9 cellular contexts compared by ENCODE assay signal in the genomic region with DNA sequence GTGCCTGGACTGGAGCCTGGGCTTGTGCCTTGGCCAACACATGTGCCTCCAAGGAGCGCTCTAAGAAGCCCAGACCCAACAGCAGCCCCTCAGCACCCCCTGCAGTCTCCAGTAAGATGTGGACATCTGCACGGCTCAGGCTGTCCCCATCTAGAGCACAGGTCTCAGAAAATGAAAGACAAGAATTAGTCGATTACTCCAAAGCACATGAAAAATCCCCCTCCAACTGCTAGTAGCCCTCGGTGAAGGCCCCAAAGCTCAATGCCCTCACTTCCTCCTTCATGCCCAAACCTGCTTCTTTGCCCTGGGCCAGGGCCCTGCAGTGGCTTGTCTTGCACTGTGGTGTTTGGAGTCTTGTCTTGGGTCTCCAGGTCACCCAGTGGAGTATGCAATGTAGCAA. TPM values are rescaled to one million over a fixed set of nuclear protein-coding genes. Genes with fewer than 3 reads are reported as not detected.
DNase-seq lines count a peak whose midpoint lies in the region; ATAC-seq and TF ChIP-seq lines count a peak whose summit lies in the region.
"Had no signal": no experiment of that assay in that cellular context is flagged by ENCODE, and none has a peak within 500 bp of the region (broad histone marks: within the 10 kb centered on the region; RNA-seq: fewer than 3 reads in every experiment).

No MANE protein-coding gene starts in this region.

- H3K9ac ChIP-seq in mammary epithelial cell (ENCODE audit: insufficient read depth, low read length): no peak overlapping the region

- H3K4me2 ChIP-seq in mammary epithelial cell (ENCODE audit: insufficient read depth, low read depth, low read length): peak overlapping the region; percentile 12

- peaks cover 13% of the 10 kb centered on the region for H3K4me1 ChIP-seq in mammary epithelial cell (ENCODE audit: insufficient read depth, low read length)

- in situ Hi-C loops in mammary epithelial cell (cut with MboI; ENCODE audit: low sequenced_read_pairs in 2 of 2): no loop called here

- no peaks in the 10 kb centered on the region for H3K27me3 ChIP-seq in mammary epithelial cell (ENCODE audit: insufficient read depth, low read length)

- peak; percentile 48 for DNase-seq in mammary epithelial cell
- no peak for DNase-seq in NCI-H1694 treated with DMSO at 0.1 percent for 48 hours (lab: John Stamatoyannopoulos, UW)
- no peak for DNase-seq in effector CD4-positive, alpha-beta T cell
- no peak for DNase-seq in RPMI8226
- no peak for DNase-seq in stimulated activated CD4-positive, alpha-beta T cell treated with anti-CD3 and anti-CD28 coated beads, Interleukin-2, amount 100 ng/mL, for 48 hours
- DNase-seq: Calu3 had no signal

- TF ChIP-seq CTCF in GM12875 (IDR thresholded peaks at IDR 0.05; ENCODE audit: borderline replicate concordance, insufficient read depth, low read depth, low read length): peak; percentile 32; the same call in 1 of the 2 replicates
- TF ChIP-seq CTCF in mammary epithelial cell (conservative IDR thresholded peaks at IDR 0.05 in 1 of 2, IDR thresholded peaks at IDR 0.05 in 1 of 2; ENCODE audit: extremely low read depth in 1 of 2, insufficient read depth in 1 of 2, low read depth in 1 of 2, low read length in 2 of 2): no peak

- CTCF ChIA-PET in mammary epithelial cell (lab: Charles Lee; ENCODE audit: low non-redundant PET): no interaction called here

- WGBS in mammary epithelial cell (ENCODE audit: low coverage, missing lambda C conversion rate): 57% methylated on average over 3 of the region's 4 CpGs

- dilution Hi-C loops in mammary epithelial cell (cut with HindIII; ENCODE audit: low sequenced_read_pairs): no loop called here

- peak overlapping the region; percentile 21 for H2AFZ ChIP-seq in mammary epithelial cell (ENCODE audit: low read depth, low read length)

- intact Hi-C loops in mammary epithelial cell (cut with micrococcal nuclease): no loop called here

- no peaks in the 10 kb centered on the region for H4K20me1 ChIP-seq in mammary epithelial cell (ENCODE audit: insufficient read depth, low read length)

- no peaks in the 10 kb centered on the region for H3K36me3 ChIP-seq in mammary epithelial cell (ENCODE audit: insufficient read depth, low read length)

- no peaks in the 10 kb centered on the region for H3K9me3 ChIP-seq in mammary epithelial cell (replicated peaks; ENCODE audit: insufficient read depth, low read length)

- BruUV-seq in mammary epithelial cell (replicated peaks; lab: Mats Ljungman, UMichigan): no TSS peak

- ATAC-seq in GM19372 (IDR thresholded peaks at IDR 0.05; ENCODE audit: low read depth, unreplicated experiment) (peak; percentile 57), HG03175 (IDR thresholded peaks at IDR 0.05; ENCODE audit: unreplicated experiment) (peak; percentile 58)

- no peak overlapping the region for H3K27ac ChIP-seq in mammary epithelial cell (ENCODE audit: insufficient read depth, low read depth, low read length)

- H3K79me2 ChIP-seq in mammary epithelial cell (ENCODE audit: insufficient read depth, low read length): no peaks in the 10 kb centered on the region

- H3K4me3 ChIP-seq in GM12875 (ENCODE audit: low read depth, low read length) (no peak overlapping the region), mammary epithelial cell (replicated peaks in 1 of 3; ENCODE audit: insufficient read depth in 1 of 3, low read depth in 2 of 3, low read length in 3 of 3) (no peak overlapping the region)

RNA-seq across cellular contexts. Expression of a gene that starts 21.9 kb away (rescaled TPM):
- 1 to 10 TPM; 3.5 to 4.0 TPM for total RNA-seq in mammary epithelial cell
- polyA plus RNA-seq in mammary epithelial cell: 0.94 TPM
- polyA minus RNA-seq in mammary epithelial cell: 0.78 TPM
